ENCODE assay signal across 13 cellular contexts in genomic region chr15:91926871-91927270, GRCh38.
DNase-seq lines count a peak whose midpoint lies in the region; ATAC-seq, FAIRE-seq and TF ChIP-seq lines count a peak whose summit lies in the region.
"Had no signal": no experiment of that assay in that cellular context is flagged by ENCODE, and none has a peak within 500 bp of the region (broad histone marks: within the 10 kb centered on the region; RNA-seq: fewer than 3 reads in every experiment).

No MANE protein-coding gene starts in this region.

- peak; percentile 76 for DNase-seq in DMS 273 (lab: John Stamatoyannopoulos, UW; ENCODE audit: unreplicated experiment)
- peak; percentile 94 for DNase-seq in NCI-H2171 treated with DMSO at 0.1 percent for 48 hours (lab: John Stamatoyannopoulos, UW)
- DNase-seq in fibroblast of mammary gland (ENCODE audit: low read depth) = peak; percentile 71
- no peak for DNase-seq in pancreas
- no peak for DNase-seq in germinal center (ENCODE audit: low spot score)
- DNase-seq in activated gamma-delta T cell treated with Interleukin-2 at 50 U/mL for 16 hours = no peak
- DNase-seq in AG08396 (ENCODE audit: low spot score) = no peak
- DNase-seq: activated T-cell treated with anti-CD3 and anti-CD28 coated beads, Interleukin-2, amount 50 U/mL, for 4 hours; CD8-positive, alpha-beta memory T cell; foreskin fibroblast had no signal

- H3K9me3 ChIP-seq in pancreas = no peaks in the 10 kb centered on the region

- FAIRE-seq in pancreas (lab: Jason Lieb, UNC) = no peak
- FAIRE-seq: bronchial epithelial cell, H54 had no signal

- ATAC-seq in pancreas (peak in 3 of 4 donors; percentile 29 to 56 (median 46)), HG03460 (IDR thresholded peaks at IDR 0.05; ENCODE audit: unreplicated experiment) (no peak)
- ATAC-seq: activated T-cell treated with anti-CD3 and anti-CD28 coated beads, Interleukin-2, amount 50 U/mL, for 4 hours had no signal

- TF ChIP-seq CTCF in fibroblast of mammary gland (conservative IDR thresholded peaks at IDR 0.05; ENCODE audit: control insufficient read depth, insufficient read depth, low read depth, low read length) (no peak), pancreas (IDR thresholded peaks at IDR 0.05) (no peak)

- WGBS in pancreas, 2 donors = 45 to 55% methylated on average over 4 of the region's 4 CpGs

- H3K4me3 ChIP-seq in fibroblast of mammary gland (ENCODE audit: control insufficient read depth, low read depth, low read length) (no peak overlapping the region), pancreas (no peak overlapping the region)

- intact Hi-C loops in pancreas (cut with DNase I) = no loop called here

- H3K27me3 ChIP-seq in pancreas = no peaks in the 10 kb centered on the region

- no peaks in the 10 kb centered on the region for H3K36me3 ChIP-seq in pancreas

- peak overlapping the region in 1 of 4 donors; percentile 37 for H3K27ac ChIP-seq in pancreas

- no peaks in the 10 kb centered on the region for H3K4me1 ChIP-seq in pancreas

Comparison
In these comparisons a context has a peak if more than half of its experiments do, and no peak if none do; other contexts are left out.
1. DNase-seq: peak in DMS 273 (single experiment), NCI-H2171 treated with DMSO at 0.1 percent for 48 hours (single experiment) and fibroblast of mammary gland (single experiment); none in pancreas (0 of 6), germinal center (single experiment), activated gamma-delta T cell treated with Interleukin-2 at 50 U/mL for 16 hours (single experiment) and AG08396 (single experiment).